ENCODE assay signal across 9 cellular contexts in genomic region chr11:130124096-130124495, GRCh38. TPM values are rescaled to one million over a fixed set of nuclear protein-coding genes. Genes with fewer than 3 reads are reported as not detected.
DNase-seq lines count a peak whose midpoint lies in the region; ATAC-seq, FAIRE-seq and TF ChIP-seq lines count a peak whose summit lies in the region.
"Had no signal": no experiment of that assay in that cellular context is flagged by ENCODE, and none has a peak within 500 bp of the region (broad histone marks: within the 10 kb centered on the region; RNA-seq: fewer than 3 reads in every experiment).

No MANE protein-coding gene starts in this region.

- peak in 1 of 4 donors; percentile 31 for TF ChIP-seq POLR2A in upper lobe of left lung (IDR thresholded peaks at IDR 0.05)

- FAIRE-seq in kidney (lab: Jason Lieb, UNC) = no peak

- no peak overlapping the region for H3K9ac ChIP-seq in kidney (ENCODE audit: low read length in 2 of 2)

- TF ChIP-seq EP300 in upper lobe of left lung (IDR thresholded peaks at IDR 0.05) = peak in 2 of 4 donors; percentile 80 to 96

- H3K36me3 Mint-ChIP-seq in activated T-helper 17 cell treated with anti-CD3 and anti-CD28 coated beads, Interleukin-2, amount 50 U/mL, for 72 hours (ENCODE audit: low read depth) = peaks cover 57% of the 10 kb centered on the region

- TF ChIP-seq CTCF in kidney (IDR thresholded peaks at IDR 0.05; ENCODE audit: borderline replicate concordance, extremely low read depth, insufficient read depth) = no peak
- no peak for TF ChIP-seq CTCF in upper lobe of left lung (IDR thresholded peaks at IDR 0.05)

- no peaks in the 10 kb centered on the region for H3K27me3 ChIP-seq in upper lobe of left lung

- H3K4me3 Mint-ChIP-seq in activated T-helper 17 cell treated with anti-CD3 and anti-CD28 coated beads, Interleukin-2, amount 50 U/mL, for 72 hours = no peak overlapping the region
- H3K4me3 Mint-ChIP-seq: neural crest cell had no signal

- DNase-seq in HuH-7.5 (ENCODE audit: low spot score) = peak; percentile 22
- DNase-seq in astrocyte of the hippocampus (ENCODE audit: low read depth, low spot score) = peak; percentile 81
- peak; percentile 85 for DNase-seq in kidney
- peak in 1 of 2 donors; percentile 93 for DNase-seq in upper lobe of left lung
- DNase-seq in NCI-H2081 treated with DMSO at 0.1 percent for 48 hours (lab: John Stamatoyannopoulos, UW) = no peak

- no peaks in the 10 kb centered on the region for H3K9me3 Mint-ChIP-seq in activated T-helper 17 cell treated with anti-CD3 and anti-CD28 coated beads, Interleukin-2, amount 50 U/mL, for 72 hours
- H3K9me3 Mint-ChIP-seq: neural crest cell had no signal

- peak; percentile 95 for ATAC-seq in upper lobe of left lung (ENCODE audit: low FRiP score in 2 of 2)
- ATAC-seq in activated T-helper 17 cell treated with anti-CD3 and anti-CD28 coated beads, Interleukin-2, amount 50 U/mL, for 72 hours (replicated peaks) = no peak
- no peak for ATAC-seq in HG02885 (IDR thresholded peaks at IDR 0.05; ENCODE audit: poor library complexity, unreplicated experiment)
- ATAC-seq in GM21529 (IDR thresholded peaks at IDR 0.05; ENCODE audit: unreplicated experiment) = no peak

- no peaks in the 10 kb centered on the region for H3K9me3 ChIP-seq in kidney (ENCODE audit: control insufficient read depth in 1 of 2, low read length in 2 of 2)
- H3K9me3 ChIP-seq in upper lobe of left lung = no peaks in the 10 kb centered on the region

- H3K4me1 ChIP-seq in kidney (ENCODE audit: control insufficient read depth in 1 of 2, insufficient read depth in 1 of 2, low read depth in 1 of 2, low read length in 2 of 2) = peaks cover 7% of the 10 kb centered on the region in 2 donors
- H3K4me1 ChIP-seq in upper lobe of left lung = peaks cover 36 to 46% (median 40%) of the 10 kb centered on the region in 4 donors

- H3K4me3 ChIP-seq in kidney (ENCODE audit: low read length in 2 of 2) = no peak overlapping the region
- no peak overlapping the region for H3K4me3 ChIP-seq in upper lobe of left lung

- no peaks in the 10 kb centered on the region for H3K27me3 Mint-ChIP-seq in activated T-helper 17 cell treated with anti-CD3 and anti-CD28 coated beads, Interleukin-2, amount 50 U/mL, for 72 hours

- H3K27ac ChIP-seq in kidney (ENCODE audit: low read depth in 2 of 2, low read length in 2 of 2) (peak overlapping the region in 1 of 2 donors; percentile 23), upper lobe of left lung (peak overlapping the region; percentile 63 to 85 (median 81))

- intact Hi-C loops in kidney (cut with DNase I) = no loop called here

- H3K36me3 ChIP-seq in kidney (ENCODE audit: control insufficient read depth in 1 of 2, insufficient read depth in 2 of 2, low read length in 2 of 2) = peaks cover 31 to 39% of the 10 kb centered on the region in 2 donors
- peaks cover 10 to 60% (median 29%) of the 10 kb centered on the region in 4 donors for H3K36me3 ChIP-seq in upper lobe of left lung

- peaks cover 19% of the 10 kb centered on the region for H3K4me1 Mint-ChIP-seq in activated T-helper 17 cell treated with anti-CD3 and anti-CD28 coated beads, Interleukin-2, amount 50 U/mL, for 72 hours

- 19 to 54% methylated on average over 4 of the region's 4 CpGs for WGBS in upper lobe of left lung, 2 donors

- H3K27ac Mint-ChIP-seq in activated T-helper 17 cell treated with anti-CD3 and anti-CD28 coated beads, Interleukin-2, amount 50 U/mL, for 72 hours = no peak overlapping the region

RNA-seq across cellular contexts. Expression of gene ST14, which starts 35.5 kb away (rescaled TPM):
- total RNA-seq in kidney (139 TPM), upper lobe of left lung (100 to 1,000 TPM in 1 of 6 donors, 10 to 100 TPM in 5; 49.2 to 105 (median 72.1) TPM)
- polyA plus RNA-seq in kidney (ENCODE audit: insufficient read depth, low read depth, low replicate concordance) = 59.3 TPM
- under 1 TPM in 1 of 2 donors, not detected in 1; 0.09 TPM for total RNA-seq in activated T-helper 17 cell treated with anti-CD3 and anti-CD28 coated beads, Interleukin-2, amount 50 U/mL, for 72 hours

RNA-seq across cellular contexts. Expression of gene APLP2, which starts 54.4 kb away (rescaled TPM):
- total RNA-seq in kidney (502 TPM), upper lobe of left lung (100 to 1,000 TPM; 249 to 939 (median 653) TPM)
- 338 TPM for polyA plus RNA-seq in kidney (ENCODE audit: insufficient read depth, low read depth, low replicate concordance)
- 10 to 100 TPM; 31.2 to 34.0 TPM for total RNA-seq in activated T-helper 17 cell treated with anti-CD3 and anti-CD28 coated beads, Interleukin-2, amount 50 U/mL, for 72 hours

Comparison
In these comparisons a context has a peak if more than half of its experiments do, and no peak if none do; other contexts are left out.
1. ATAC-seq: peak in upper lobe of left lung (2 of 2); none in activated T-helper 17 cell treated with anti-CD3 and anti-CD28 coated beads, Interleukin-2, amount 50 U/mL, for 72 hours (single experiment), HG02885 (single experiment) and GM21529 (single experiment).
2. RNA of gene ST14, which starts 35.5 kb away (total RNA-seq): 139 TPM in kidney (single experiment) and 49.2 to 105 TPM in upper lobe of left lung; 0.09 TPM in activated T-helper 17 cell treated with anti-CD3 and anti-CD28 coated beads, Interleukin-2, amount 50 U/mL, for 72 hours; every median in the first group is over 10 times any median in the second.
3. RNA of gene APLP2, which starts 54.4 kb away (total RNA-seq): 249 to 939 TPM in upper lobe of left lung and 502 TPM in kidney (single experiment); 31.2 to 34.0 TPM in activated T-helper 17 cell treated with anti-CD3 and anti-CD28 coated beads, Interleukin-2, amount 50 U/mL, for 72 hours; every median in the first group is over 4 times any median in the second.